17 cellular contexts compared by ENCODE assay signal in the genomic region with DNA sequence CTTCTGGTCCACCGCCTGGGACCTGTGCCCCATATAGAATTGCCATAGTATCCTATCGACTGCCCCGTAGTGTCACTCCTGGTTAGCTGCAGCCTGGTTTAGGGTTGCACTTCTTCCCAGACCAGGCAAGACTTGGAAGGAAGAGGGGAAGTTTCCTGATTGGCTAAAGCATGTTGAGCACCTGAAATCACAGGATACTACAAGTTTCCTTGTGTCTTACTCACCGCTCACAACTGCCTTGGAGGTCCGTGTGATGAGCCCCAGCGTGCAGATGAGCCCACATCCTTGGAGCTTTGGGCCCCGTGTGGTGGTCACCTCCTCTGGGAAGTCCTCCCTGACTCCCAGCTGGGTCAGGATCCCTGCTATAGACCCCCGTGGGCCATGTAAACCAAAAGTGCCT.
DNase-seq lines count a peak whose midpoint lies in the region; ATAC-seq and TF ChIP-seq lines count a peak whose summit lies in the region.
"Had no signal": no experiment of that assay in that cellular context is flagged by ENCODE, and none has a peak within 500 bp of the region (broad histone marks: within the 10 kb centered on the region; RNA-seq: fewer than 3 reads in every experiment).

No MANE protein-coding gene starts in this region.

- no peak overlapping the region for H2BK120ac ChIP-seq in mesendoderm (ENCODE audit: low read depth, low read length)

- no peak overlapping the region for H4K8ac ChIP-seq in mesendoderm (ENCODE audit: low read depth, low read length)

- no peaks in the 10 kb centered on the region for H3K79me2 ChIP-seq in GM23338 (replicated peaks; ENCODE audit: insufficient read depth)
- no peaks in the 10 kb centered on the region for H3K79me2 ChIP-seq in mesendoderm (ENCODE audit: control insufficient read depth, insufficient read depth, low read length)

- no peak overlapping the region for H3K23ac ChIP-seq in mesendoderm (ENCODE audit: low read length)

- no peak overlapping the region for H2BK5ac ChIP-seq in mesendoderm (ENCODE audit: low read length)

- H3K27me3 ChIP-seq in GM23338 (ENCODE audit: insufficient read depth) (no peaks in the 10 kb centered on the region), RWPE2 (ENCODE audit: insufficient read depth, poor library complexity, severe bottlenecking) (no peaks in the 10 kb centered on the region), mesendoderm (ENCODE audit: insufficient read depth, low read length, poor library complexity) (no peaks in the 10 kb centered on the region)
- H3K27me3 ChIP-seq in naive thymus-derived CD4-positive, alpha-beta T cell (ENCODE audit: control insufficient read depth in 2 of 2, insufficient read depth in 2 of 2, low read length in 2 of 2) = no peaks in the 10 kb centered on the region

- H3K9me3 Mint-ChIP-seq in GM23338 = no peaks in the 10 kb centered on the region
- no peaks in the 10 kb centered on the region for H3K9me3 Mint-ChIP-seq in naive thymus-derived CD4-positive, alpha-beta T cell
- H3K9me3 Mint-ChIP-seq: CD4-positive, alpha-beta T cell had no signal

- H2AK5ac ChIP-seq in mesendoderm (ENCODE audit: low read length) = peak overlapping the region; percentile 94

- peaks cover 25% of the 10 kb centered on the region for H3K27me3 Mint-ChIP-seq in GM23338 (ENCODE audit: insufficient read depth, low read depth, poor library complexity)
- H3K27me3 Mint-ChIP-seq in naive thymus-derived CD4-positive, alpha-beta T cell = no peaks in the 10 kb centered on the region
- H3K27me3 Mint-ChIP-seq: B cell; CD4-positive, alpha-beta T cell had no signal

- CTCF ChIA-PET in naive thymus-derived CD4-positive, alpha-beta T cell (lab: Charles Lee) = no interaction called here

- no peak overlapping the region for H2AFZ ChIP-seq in GM23338
- H2AFZ ChIP-seq: PC-9 had no signal

- intact Hi-C loops in naive thymus-derived CD4-positive, alpha-beta T cell (cut with micrococcal nuclease) = no loop called here

- no CpG with 5 or more reads among the region's 8 CpGs for WGBS in mesendoderm (ENCODE audit: extremely low coverage, insufficient coverage, low lambda C conversion rate)

- DNase-seq in GM23338 (ENCODE audit: low spot score) = peak; percentile 25
- no peak for DNase-seq in RWPE2 (ENCODE audit: low spot score)
- peak; percentile 50 for DNase-seq in epithelial cell of prostate (ENCODE audit: low read depth, low spot score)
- DNase-seq in mesendoderm = peak; percentile 40
- no peak for DNase-seq in GM03348 (ENCODE audit: low spot score)
- DNase-seq in naive thymus-derived CD4-positive, alpha-beta T cell = no peak
- DNase-seq in COLO668 (lab: John Stamatoyannopoulos, UW; ENCODE audit: unreplicated experiment) = no peak
- DNase-seq: CD4-positive, alpha-beta T cell; DMS79 treated with DMSO at 0.1 percent for 48 hours; Karpas-422; MM.1S; NCI-H1092 treated with DMSO at 0.1 percent for 48 hours; NCI-H2227 treated with DMSO at 0.1 percent for 48 hours; NCI-H524; PC-9 had no signal

- TF ChIP-seq CTCF in GM23338 (conservative IDR thresholded peaks at IDR 0.05; ENCODE audit: low read depth in 2 of 2) = no peak
- no peak for TF ChIP-seq CTCF in RWPE2 (IDR thresholded peaks at IDR 0.05; ENCODE audit: poor library complexity, severe bottlenecking)

- no peak overlapping the region for H4K5ac ChIP-seq in mesendoderm (ENCODE audit: low read length)

- POLR2A ChIA-PET in naive thymus-derived CD4-positive, alpha-beta T cell (lab: Charles Lee) = no interaction called here

- H3K27ac Mint-ChIP-seq in GM23338 = no peak overlapping the region; the same call in 1 of the 2 replicates
- H3K27ac Mint-ChIP-seq in naive thymus-derived CD4-positive, alpha-beta T cell = no peak overlapping the region
- H3K27ac Mint-ChIP-seq: B cell; CD4-positive, alpha-beta T cell had no signal

- H3K4me3 Mint-ChIP-seq in GM23338 = no peak overlapping the region
- no peak overlapping the region for H3K4me3 Mint-ChIP-seq in naive thymus-derived CD4-positive, alpha-beta T cell
- H3K4me3 Mint-ChIP-seq: B cell; CD4-positive, alpha-beta T cell had no signal

- H3K56ac ChIP-seq in mesendoderm (ENCODE audit: low read length) = no peak overlapping the region

- H3K36me3 ChIP-seq in GM23338 (ENCODE audit: insufficient read depth) (no peaks in the 10 kb centered on the region), RWPE2 (ENCODE audit: low read depth) (0 out of 2 replicates have a peak, but pooled peaks cover 6% of the 10 kb centered on the region), mesendoderm (ENCODE audit: control insufficient read depth, insufficient read depth, low read length) (peaks cover 1% of the 10 kb centered on the region)
- H3K36me3 ChIP-seq in naive thymus-derived CD4-positive, alpha-beta T cell (ENCODE audit: control insufficient read depth in 2 of 3, insufficient read depth in 3 of 3, low read length in 3 of 3) = no peaks in the 10 kb centered on the region

- ATAC-seq in GM23338 (no peak), RWPE2 (ENCODE audit: low read depth) (peak; percentile 39; the same call in 2 of the 3 replicates), HG03571 (IDR thresholded peaks at IDR 0.05; ENCODE audit: unreplicated experiment) (no peak)
- no peak for ATAC-seq in naive thymus-derived CD4-positive, alpha-beta T cell

- no peaks in the 10 kb centered on the region for H3K9me2 ChIP-seq in GM23338 (ENCODE audit: insufficient read depth)

- H3K4me1 ChIP-seq in GM23338 (ENCODE audit: insufficient read depth) = no peaks in the 10 kb centered on the region; the same call in 1 of the 2 replicates
- H3K4me1 ChIP-seq in RWPE2 (ENCODE audit: insufficient read depth, poor library complexity, severe bottlenecking) = peaks cover 6% of the 10 kb centered on the region
- H3K4me1 ChIP-seq in mesendoderm (ENCODE audit: control insufficient read depth, low read depth, low read length) = peaks cover 10% of the 10 kb centered on the region
- no peaks in the 10 kb centered on the region for H3K4me1 ChIP-seq in naive thymus-derived CD4-positive, alpha-beta T cell (ENCODE audit: control insufficient read depth in 2 of 2, insufficient read depth in 2 of 2, low read length in 2 of 2)

- no peak overlapping the region for H3K18ac ChIP-seq in mesendoderm (ENCODE audit: low read length)

- peaks cover 14% of the 10 kb centered on the region; the same call in 1 of the 2 replicates for H3F3A ChIP-seq in GM23338 (replicated peaks; ENCODE audit: low read depth)

- H3K4me2 ChIP-seq in GM23338 (no peak overlapping the region), mesendoderm (ENCODE audit: low read length) (no peak overlapping the region)
- H3K4me2 ChIP-seq: PC-9 had no signal

- peaks cover 33% of the 10 kb centered on the region for H3K4me1 Mint-ChIP-seq in GM23338
- peaks cover 0 to 4% (median 0%) of the 10 kb centered on the region in 7 donors for H3K4me1 Mint-ChIP-seq in naive thymus-derived CD4-positive, alpha-beta T cell

- no peak overlapping the region for H3K4ac ChIP-seq in mesendoderm (ENCODE audit: low read depth, low read length)

- H3K36me3 Mint-ChIP-seq in GM23338 (ENCODE audit: low read depth) = no peaks in the 10 kb centered on the region
- no peaks in the 10 kb centered on the region for H3K36me3 Mint-ChIP-seq in naive thymus-derived CD4-positive, alpha-beta T cell

- H3K9me3 ChIP-seq in RWPE2 (ENCODE audit: severe bottlenecking) = no peaks in the 10 kb centered on the region
- no peaks in the 10 kb centered on the region for H3K9me3 ChIP-seq in naive thymus-derived CD4-positive, alpha-beta T cell (ENCODE audit: control insufficient read depth in 2 of 3, low read length in 3 of 3)

- H3K9ac ChIP-seq in mesendoderm (ENCODE audit: low read length) = no peak overlapping the region

- H4K20me1 ChIP-seq in GM23338 (replicated peaks; ENCODE audit: insufficient read depth) = no peaks in the 10 kb centered on the region

- no peak overlapping the region for H3K4me3 ChIP-seq in GM23338
- no peak overlapping the region for H3K4me3 ChIP-seq in RWPE2 (ENCODE audit: severe bottlenecking)
- H3K4me3 ChIP-seq in mesendoderm (ENCODE audit: low read length) = no peak overlapping the region
- no peak overlapping the region for H3K4me3 ChIP-seq in naive thymus-derived CD4-positive, alpha-beta T cell (ENCODE audit: low read length)
- H3K4me3 ChIP-seq: PC-9 had no signal

- H3K27ac ChIP-seq in GM23338 (ENCODE audit: low read depth) (0 out of 2 replicates have a peak overlapping the region, but pooled peaks have one; percentile 50), RWPE2 (ENCODE audit: poor library complexity, severe bottlenecking) (no peak overlapping the region), epithelial cell of prostate (no peak overlapping the region), mesendoderm (ENCODE audit: low read depth, low read length) (peak overlapping the region; percentile 2)
- H3K27ac ChIP-seq in naive thymus-derived CD4-positive, alpha-beta T cell (ENCODE audit: low read depth, low read length) = no peak overlapping the region

- no peak overlapping the region for H2BK15ac ChIP-seq in mesendoderm (replicated peaks; ENCODE audit: low read depth)

- no peaks in the 10 kb centered on the region for H3K79me1 ChIP-seq in mesendoderm (ENCODE audit: low read length)

TF ChIP-seq in GM23338, 12 proteins besides CTCF, POLR2A, EP300 and RAD21 (continues in another document):
- TF ChIP-seq, protein P1, sequence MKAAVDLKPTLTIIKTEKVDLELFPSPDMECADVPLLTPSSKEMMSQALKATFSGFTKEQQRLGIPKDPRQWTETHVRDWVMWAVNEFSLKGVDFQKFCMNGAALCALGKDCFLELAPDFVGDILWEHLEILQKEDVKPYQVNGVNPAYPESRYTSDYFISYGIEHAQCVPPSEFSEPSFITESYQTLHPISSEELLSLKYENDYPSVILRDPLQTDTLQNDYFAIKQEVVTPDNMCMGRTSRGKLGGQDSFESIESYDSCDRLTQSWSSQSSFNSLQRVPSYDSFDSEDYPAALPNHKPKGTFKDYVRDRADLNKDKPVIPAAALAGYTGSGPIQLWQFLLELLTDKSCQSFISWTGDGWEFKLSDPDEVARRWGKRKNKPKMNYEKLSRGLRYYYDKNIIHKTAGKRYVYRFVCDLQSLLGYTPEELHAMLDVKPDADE (IDR thresholded peaks at IDR 0.05) = no peak
- TF ChIP-seq NANOG (IDR thresholded peaks at IDR 0.05; ENCODE audit: borderline replicate concordance) = no peak

Comparison
In these comparisons a context has a peak if more than half of its experiments do, and no peak if none do; other contexts are left out.
1. DNase-seq: peak in GM23338 (single experiment), epithelial cell of prostate (single experiment) and mesendoderm (single experiment); none in RWPE2 (single experiment), GM03348 (single experiment), naive thymus-derived CD4-positive, alpha-beta T cell (0 of 9) and COLO668 (single experiment).
2. H3K27ac ChIP-seq: peak in GM23338 (single experiment) and mesendoderm (single experiment); none in RWPE2 (single experiment), epithelial cell of prostate (single experiment) and naive thymus-derived CD4-positive, alpha-beta T cell (single experiment).